Comparison of ENCODE assay signal across 8 cellular contexts in the genomic region with DNA sequence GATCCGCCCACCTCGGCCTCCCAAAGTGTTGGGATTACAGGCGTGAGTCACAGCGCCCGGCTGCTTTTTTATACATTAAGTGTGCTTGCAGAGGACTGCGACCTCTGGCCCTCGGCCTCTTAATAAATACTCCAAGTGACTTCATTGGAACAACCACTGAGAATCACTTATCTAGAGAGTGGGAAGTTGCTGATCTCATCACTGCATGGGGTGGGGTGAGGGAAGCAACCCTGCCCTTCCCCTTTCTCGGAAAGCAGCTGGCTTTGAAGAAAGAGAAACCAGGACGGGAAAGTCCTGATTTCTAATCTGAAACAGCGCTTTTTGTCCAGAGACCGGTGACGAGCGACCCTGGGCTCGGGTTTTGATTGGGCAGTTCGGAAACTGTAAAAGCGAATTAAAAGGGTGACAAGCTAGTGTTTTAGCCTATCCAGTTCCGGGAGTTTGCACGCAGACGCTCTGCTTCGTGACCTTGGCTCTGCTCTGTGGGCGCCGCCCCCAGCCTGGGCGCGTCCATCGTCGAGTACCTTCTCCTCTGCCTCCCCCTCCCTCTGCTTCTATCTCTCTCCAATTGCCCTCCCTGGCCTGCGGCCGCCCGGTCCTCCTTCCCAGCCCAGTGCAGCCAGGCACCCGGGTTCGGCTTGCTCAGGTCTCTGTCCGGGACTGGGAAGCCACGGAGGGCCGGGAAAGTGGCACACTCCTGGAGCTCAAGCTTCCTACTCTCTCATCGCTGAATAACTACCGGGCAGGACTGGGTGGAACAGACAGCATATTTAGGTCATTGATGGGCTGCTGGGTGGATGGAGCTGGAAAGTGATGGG. TPM values are rescaled to one million over a fixed set of nuclear protein-coding genes. Genes with fewer than 3 reads are reported as not detected.
DNase-seq lines count a peak whose midpoint lies in the region; ATAC-seq and TF ChIP-seq lines count a peak whose summit lies in the region.

No MANE protein-coding gene starts in this region.

- CTCF ChIA-PET in IMR-90 (lab: Yijun Ruan, JAX) (interaction anchor here (0.6 to 1.5 kb wide), 4 partner anchors 10 to 520 kb away, joined by 3 to 7 read pairs (median 4); partner anchors contain the start of gene SPG11), OCI-LY7 (lab: Charles Lee; ENCODE audit: unreplicated experiment) (interaction anchor here (0.7 to 1.3 kb wide), 3 partner anchors 8 to 65 kb away, joined by 3 read pairs; partner anchors contain the start of gene SPG11)

- in situ Hi-C loops in IMR-90 (cut with MboI; ENCODE audit: low sequenced_read_pairs), result no loop called here

- no peaks in the 10 kb centered on the region for H3K9me2 ChIP-seq in OCI-LY7 (ENCODE audit: insufficient read depth, low read length)

- peak overlapping the region; percentile 94 for H2AK9ac ChIP-seq in IMR-90 (replicated peaks; ENCODE audit: low read depth, low read length, poor library complexity)

- peaks cover 0 to 32% of the 10 kb centered on the region in 2 experiments; a peak in 2 of 4 replicates for H3K79me1 ChIP-seq in IMR-90 (ENCODE audit: low read depth in 1 of 2, low read length in 2 of 2)

- H3K18ac ChIP-seq in IMR-90 (ENCODE audit: low read depth, low read length), result peak overlapping the region; percentile 25

- H3K27ac ChIP-seq in IMR-90 (ENCODE audit: insufficient read depth, low read length) (peak overlapping the region; percentile 83), OCI-LY7 (ENCODE audit: low read depth, low read length, poor library complexity, severe bottlenecking) (peak overlapping the region; percentile 90)

- H3K56ac ChIP-seq in IMR-90 (ENCODE audit: extremely low read depth, insufficient read depth, low read length), result peak overlapping the region; percentile 92

- H4K20me1 ChIP-seq in IMR-90 (ENCODE audit: insufficient read depth, low read length) (no peaks in the 10 kb centered on the region), OCI-LY7 (ENCODE audit: insufficient read depth, low read length) (no peaks in the 10 kb centered on the region)

- intact Hi-C loops in IMR-90 (cut with micrococcal nuclease), result loop anchor here (1.0 kb wide), 2 partner anchors 17 to 65 kb away; partner anchors contain the start of genes B2M, PATL2 and SPG11
- intact Hi-C loops in OCI-LY7 (cut with micrococcal nuclease; ENCODE audit: unreplicated experiment), result loop anchor here (1.0 to 5.0 kb wide), 3 partner anchors 18 to 674 kb away; partner anchors contain the start of gene SPG11

- H3K23ac ChIP-seq in IMR-90 (ENCODE audit: low read depth, low read length), result peak overlapping the region; percentile 95

- peak overlapping the region; percentile 71 for H2BK5ac ChIP-seq in IMR-90 (ENCODE audit: low read depth, low read length, poor library complexity, severe bottlenecking)

- H2AK5ac ChIP-seq in IMR-90 (ENCODE audit: low read depth, low read length), result peak overlapping the region; percentile 59

- ATAC-seq in GM21529 (IDR thresholded peaks at IDR 0.05; ENCODE audit: unreplicated experiment) (peak; percentile 66), IMR-90 (ENCODE audit: low read depth) (peak; percentile 93)

- TF ChIP-seq POLR2A in IMR-90 (IDR thresholded peaks at IDR 0.05; ENCODE audit: low read depth, low read length), result peak; percentile 58

- WGBS in IMR-90 (ENCODE audit: extremely low coverage in 2 of 2, insufficient read length in 1 of 2), 2 experiments, result 0% methylated on average over 6 of the region's 36 CpGs; no CpG with 5 or more reads in 1 of the 2 experiments

- H3K36me3 ChIP-seq in IMR-90 (ENCODE audit: control insufficient read depth, insufficient read depth, low read length) (peaks cover 3% of the 10 kb centered on the region; the same call in 1 of the 2 replicates), OCI-LY7 (ENCODE audit: insufficient read depth, low read length) (peaks cover 8% of the 10 kb centered on the region)

- DNase-seq in DMS 273 treated with DMSO at 0.1 percent for 48 hours (lab: John Stamatoyannopoulos, UW) (peak; percentile 93), IMR-90 (peak; percentile 99), OCI-LY7 (ENCODE audit: low spot score) (peak; percentile 98), activated T-cell treated with anti-CD3 and anti-CD28 coated beads for 4 hours (peak; percentile 99), epidermal melanocyte (ENCODE audit: insufficient read length, low spot score) (peak; percentile 85), midbrain (lab: John Stamatoyannopoulos, UW) (peak; percentile 97)
- peak; percentile 87 to 92 for DNase-seq in stimulated activated CD8-positive, alpha-beta memory T cell treated with anti-CD3 and anti-CD28 coated beads, Interleukin-15, amount 100 ng/mL, for 48 hours (ENCODE audit: low read depth in 2 of 2)

- POLR2A ChIA-PET in IMR-90 (lab: Charles Lee; ENCODE audit: unreplicated experiment) (no interaction called here), OCI-LY7 (lab: Charles Lee) (interaction anchor here (0.7 to 7.3 kb wide), 10 partner anchors 9 to 298 kb away, joined by 3 to 116 read pairs (median 6); partner anchors contain the start of genes B2M, PATL2 and SPG11)

- no peaks in the 10 kb centered on the region for H3K27me3 ChIP-seq in IMR-90 (ENCODE audit: control insufficient read depth, insufficient read depth, low read length)

- peak overlapping the region; percentile 92 for H3K4ac ChIP-seq in IMR-90 (ENCODE audit: low read depth, low read length)

- peak overlapping the region; percentile 90 for H3K14ac ChIP-seq in IMR-90 (replicated peaks; ENCODE audit: low read depth, low read length)

- H3K4me2 ChIP-seq in IMR-90 (ENCODE audit: low read depth, low read length) (peak overlapping the region; percentile 75), OCI-LY7 (ENCODE audit: low read length) (peak overlapping the region; percentile 91)

- H2AFZ ChIP-seq in IMR-90 (replicated peaks; ENCODE audit: low read length, poor library complexity) (peak overlapping the region; percentile 93), OCI-LY7 (ENCODE audit: low read length) (peak overlapping the region; percentile 67)

- peak overlapping the region; percentile 74 for H3K9ac ChIP-seq in IMR-90 (ENCODE audit: low read depth, low read length)

- peak overlapping the region; percentile 9 for H2BK20ac ChIP-seq in IMR-90 (ENCODE audit: low read depth, low read length)

- TF ChIP-seq CTCF in IMR-90 (conservative IDR thresholded peaks at IDR 0.05; ENCODE audit: low read depth, low read length), result no peak
- no peak for TF ChIP-seq CTCF in OCI-LY7 (conservative IDR thresholded peaks at IDR 0.05; ENCODE audit: low read length)

- H2BK15ac ChIP-seq in IMR-90 (ENCODE audit: low read depth, low read length), result peak overlapping the region; percentile 60; the same call in 2 of the 3 replicates

- H3K9me3 ChIP-seq in IMR-90 (ENCODE audit: control insufficient read depth, insufficient read depth, low read length) (no peaks in the 10 kb centered on the region), OCI-LY7 (ENCODE audit: low read length) (no peaks in the 10 kb centered on the region)

- dilution Hi-C loops in IMR-90 (cut with HindIII; ENCODE audit: low sequenced_read_pairs, unreplicated experiment), result no loop called here

- H2BK120ac ChIP-seq in IMR-90 (ENCODE audit: low read depth, low read length), result peak overlapping the region; percentile 85

- H3K9me1 ChIP-seq in IMR-90 (ENCODE audit: insufficient read depth, low read length), result peaks cover 9% of the 10 kb centered on the region

- BruUV-seq in IMR-90 (replicated peaks; lab: Mats Ljungman, UMichigan) (no TSS peak), OCI-LY7 (replicated peaks; lab: Mats Ljungman, UMichigan) (no TSS peak)

- H3K79me2 ChIP-seq in OCI-LY7 (ENCODE audit: insufficient read depth, low read depth, low read length), result peaks cover 13% of the 10 kb centered on the region; the same call in 1 of the 2 replicates

- H4K8ac ChIP-seq in IMR-90 (ENCODE audit: low read depth in 2 of 2, low read length in 2 of 2), result peak overlapping the region; percentile 68 to 80

- H3K4me1 ChIP-seq in IMR-90 (ENCODE audit: control insufficient read depth, insufficient read depth, low read length), result peaks cover 2% of the 10 kb centered on the region; the same call in 1 of the 2 replicates
- peaks cover 56% of the 10 kb centered on the region for H3K4me1 ChIP-seq in OCI-LY7 (ENCODE audit: insufficient read depth, low read length, poor library complexity, severe bottlenecking)

- no peak for TF ChIP-seq RAD21 in IMR-90 (IDR thresholded peaks at IDR 0.05; ENCODE audit: low read length)

- H4K5ac ChIP-seq in IMR-90 (ENCODE audit: low read depth, low read length), result peak overlapping the region; percentile 31

- H3K4me3 ChIP-seq in IMR-90 (ENCODE audit: insufficient read depth, low read depth, low read length) (peak overlapping the region; percentile 56), OCI-LY7 (ENCODE audit: low read depth, low read length, poor library complexity, severe bottlenecking) (peak overlapping the region; percentile 81)

- peak overlapping the region; percentile 80 for H4K91ac ChIP-seq in IMR-90 (ENCODE audit: insufficient read depth, low read depth, low read length)

TF ChIP-seq in IMR-90, 13 proteins besides CTCF, POLR2A, EP300 and RAD21 (continues in another document):
- TF ChIP-seq SMC3 (IDR thresholded peaks at IDR 0.05; ENCODE audit: low read depth, low read length) (no peak), MAFK (IDR thresholded peaks at IDR 0.05; ENCODE audit: low read depth, low read length) (peak; percentile 74), RFX5 (IDR thresholded peaks at IDR 0.05; ENCODE audit: low read depth, low read length) (peak; percentile 100), MXI1 (IDR thresholded peaks at IDR 0.05; ENCODE audit: borderline replicate concordance, low read depth, low read length) (0 out of 2 replicates have a peak, but pooled peaks have one; percentile 1), MAZ (IDR thresholded peaks at IDR 0.05; ENCODE audit: borderline replicate concordance, low read depth, low read length) (peak; percentile 58; the same call in 1 of the 2 replicates)

RNA-seq across cellular contexts. Expression of gene TRIM69, which starts 7.5 kb away (rescaled TPM):
- total RNA-seq in IMR-90 (2012; rRNA removed) (7.7 and 8.1 TPM in 2 replicates), OCI-LY7 (2022) (29.1 and 33.7 TPM in 2 replicates)
- 4.5 and 5.3 TPM in 2 replicates for polyA plus RNA-seq in IMR-90 (2012; rRNA removed)
- polyA plus RNA-seq in IMR-90 (2012; cell fraction: cytosol; rRNA removed), result 6.3 and 7.1 TPM in 2 replicates
- 3.0 and 5.7 TPM in 2 replicates for polyA plus RNA-seq in IMR-90 (2012; cell fraction: nucleus; rRNA removed; ENCODE audit: low replicate concordance)
- 9.8 and 16.3 TPM in 2 replicates for total RNA-seq in OCI-LY7 (2014; rRNA removed; shearing (Covaris generic))

RNA-seq across cellular contexts. Expression of gene B2M, which starts 17.5 kb away (rescaled TPM):
- total RNA-seq in IMR-90 (2012; rRNA removed), result 716 and 895 TPM in 2 replicates
- polyA plus RNA-seq in IMR-90 (2012; rRNA removed), result 2,100 and 3,394 TPM in 2 replicates
- polyA plus RNA-seq in IMR-90 (2012; cell fraction: cytosol; rRNA removed), result 680 and 780 TPM in 2 replicates
- polyA plus RNA-seq in IMR-90 (2012; cell fraction: nucleus; rRNA removed; ENCODE audit: low replicate concordance), result 146 and 966 TPM in 2 replicates
- total RNA-seq in OCI-LY7 (2014; rRNA removed; shearing (Covaris generic)), result 1,738 and 1,761 TPM in 2 replicates
- total RNA-seq in OCI-LY7 (2022), result 1,161 and 1,369 TPM in 2 replicates

RNA-seq across cellular contexts. Expression of gene PATL2, which starts 17.7 kb away (rescaled TPM):
- total RNA-seq in IMR-90 (2012; rRNA removed) (not detected in 2 replicates), OCI-LY7 (2022) (8.6 and 8.8 TPM in 2 replicates)
- polyA plus RNA-seq in IMR-90 (2012; rRNA removed), result 0.10 and 0.14 TPM in 2 replicates
- polyA plus RNA-seq in IMR-90 (2012; cell fraction: cytosol; rRNA removed), result 0.08 and 0.15 TPM in 2 replicates
- 0.77 and 0.94 TPM in 2 replicates for polyA plus RNA-seq in IMR-90 (2012; cell fraction: nucleus; rRNA removed; ENCODE audit: low replicate concordance)
- total RNA-seq in OCI-LY7 (2014; rRNA removed; shearing (Covaris generic)), result 1.1 and 4.8 TPM in 2 replicates

Comparison
In these comparisons a context has a peak if more than half of its experiments do, and no peak if none do; other contexts are left out.
1. Peak in every context shown above with its lines: DNase-seq, ATAC-seq, H3K4me3 ChIP-seq and H3K27ac ChIP-seq.